ENCODE assay signal across 9 cellular contexts in the genomic region with DNA sequence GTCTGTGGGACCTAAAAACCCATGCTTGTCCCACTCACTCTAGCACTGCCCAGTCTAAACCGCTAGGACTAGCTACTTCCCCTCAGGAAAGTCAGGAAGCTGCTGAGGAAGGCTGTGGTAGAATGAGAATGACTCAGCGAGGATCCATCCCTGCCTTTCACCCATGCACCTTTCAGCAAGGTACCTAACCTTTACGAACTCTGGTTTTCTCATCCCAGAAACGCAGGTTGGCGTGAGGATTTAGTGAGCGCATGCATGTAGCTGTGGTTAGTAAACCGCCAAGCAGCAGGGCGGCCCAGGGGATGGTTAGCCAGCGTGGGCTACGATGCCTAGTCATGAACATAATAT. TPM values are rescaled to one million over a fixed set of nuclear protein-coding genes. Genes with fewer than 3 reads are reported as not detected.
DNase-seq lines count a peak whose midpoint lies in the region; ATAC-seq and TF ChIP-seq lines count a peak whose summit lies in the region.
"Had no signal": no experiment of that assay in that cellular context is flagged by ENCODE, and none has a peak within 500 bp of the region (broad histone marks: within the 10 kb centered on the region; RNA-seq: fewer than 3 reads in every experiment).

No MANE protein-coding gene starts in this region.

- peak; percentile 73 for DNase-seq in RPMI7951 (ENCODE audit: low read depth)
- peak; percentile 74 for DNase-seq in kidney glomerular epithelial cell (lab: John Stamatoyannopoulos, UW)
- DNase-seq in stimulated activated CD8-positive, alpha-beta memory T cell treated with anti-CD3 and anti-CD28 coated beads, Interleukin-15, amount 100 ng/mL, for 1 hour (ENCODE audit: low read depth) = peak; percentile 3
- DNase-seq in NCI-H524 (lab: John Stamatoyannopoulos, UW) = no peak
- no peak for DNase-seq in mucosa of gallbladder (ENCODE audit: low spot score)

- no peaks in the 10 kb centered on the region for H4K20me1 ChIP-seq in DOHH2 (ENCODE audit: control insufficient read depth, insufficient read depth, low read depth, low read length)

- H3K27ac ChIP-seq in DOHH2 (ENCODE audit: low read depth, low read length) = no peak overlapping the region

- peak overlapping the region; percentile 66 to 79 (median 76) for H3K4me3 Mint-ChIP-seq in brain

- no peaks in the 10 kb centered on the region for H3K36me3 Mint-ChIP-seq in brain

- no peaks in the 10 kb centered on the region for H3K36me3 ChIP-seq in DOHH2 (ENCODE audit: control insufficient read depth, low read length)

- no peaks in the 10 kb centered on the region; the same call in 1 of the 2 replicates for H3K79me2 ChIP-seq in DOHH2 (ENCODE audit: control insufficient read depth, low read length)

- H3K4me3 ChIP-seq in DOHH2 (ENCODE audit: low read length) = peak overlapping the region; percentile 69

- H3K27me3 ChIP-seq in DOHH2 (ENCODE audit: control insufficient read depth, low read length) = no peaks in the 10 kb centered on the region

- no peak for TF ChIP-seq CTCF in DOHH2 (IDR thresholded peaks at IDR 0.05; ENCODE audit: low read depth, low read length, poor library complexity, severe bottlenecking)
- TF ChIP-seq CTCF in brain (conservative IDR thresholded peaks at IDR 0.05) = no peak

- peaks cover 36% of the 10 kb centered on the region for H3K4me1 Mint-ChIP-seq in brain

- no peaks in the 10 kb centered on the region for H3K9me3 ChIP-seq in DOHH2 (ENCODE audit: control insufficient read depth, insufficient read depth, low read length)

- no peaks in the 10 kb centered on the region for H3K9me2 ChIP-seq in DOHH2 (replicated peaks; ENCODE audit: control insufficient read depth, low read length)

- H3K9me3 Mint-ChIP-seq in brain = no peaks in the 10 kb centered on the region

- H3K27ac Mint-ChIP-seq in brain = peak overlapping the region in 2 of 5 experiments; percentile 30 to 64

- no peaks in the 10 kb centered on the region for H3K27me3 Mint-ChIP-seq in brain

- peaks cover 19% of the 10 kb centered on the region for H3K4me1 ChIP-seq in DOHH2 (ENCODE audit: control insufficient read depth, low read length)

- peak; percentile 9 for ATAC-seq in HG02759 (IDR thresholded peaks at IDR 0.05; ENCODE audit: unreplicated experiment)

- H3K4me2 ChIP-seq in DOHH2 (ENCODE audit: low read length) = peak overlapping the region; percentile 69

- H3F3A ChIP-seq in DOHH2 (ENCODE audit: control insufficient read depth, insufficient read depth) = peaks cover 10% of the 10 kb centered on the region; the same call in 1 of the 2 replicates

RNA-seq across cellular contexts. Expression of gene RFFL, which starts 26.3 kb away (rescaled TPM):
- total RNA-seq in RPMI7951 (2014; rRNA removed; shearing (Covaris generic)) = 12.6 and 21.5 TPM in 2 replicates
- 25.3 TPM for polyA plus RNA-seq in brain (ENCODE audit: insufficient read depth, low read depth, low replicate concordance)
- total RNA-seq in mucosa of gallbladder = 45.4 TPM

RNA-seq across cellular contexts. Expression of gene RAD51D, which starts 29.8 kb away (rescaled TPM):
- 4.2 and 6.9 TPM in 2 replicates for total RNA-seq in RPMI7951 (2014; rRNA removed; shearing (Covaris generic))
- polyA plus RNA-seq in brain (ENCODE audit: insufficient read depth, low read depth, low replicate concordance) = 16.2 TPM
- 9.5 TPM for total RNA-seq in mucosa of gallbladder

RNA-seq across cellular contexts. Expression of gene FNDC8, which starts 31.6 kb away (rescaled TPM):
- not detected in 2 replicates for total RNA-seq in RPMI7951 (2014; rRNA removed; shearing (Covaris generic))
- polyA plus RNA-seq in brain (ENCODE audit: insufficient read depth, low read depth, low replicate concordance) = not detected
- total RNA-seq in mucosa of gallbladder = not detected
- total RNA-seq: T-helper 2 cell treated with Interferon-gamma antibody and Interleukin-4, amounts not matched to agents 100 ng/mL and 5 ng/mL, for 36 hours had no signal

RNA-seq across cellular contexts. Expression of gene NLE1, which starts 52.3 kb away (rescaled TPM):
- 13.1 and 13.5 TPM in 2 replicates for total RNA-seq in RPMI7951 (2014; rRNA removed; shearing (Covaris generic))
- 14.8 TPM for polyA plus RNA-seq in brain (ENCODE audit: insufficient read depth, low read depth, low replicate concordance)
- 7.1 TPM for total RNA-seq in mucosa of gallbladder

RNA-seq across cellular contexts. Expression of gene UNC45B, which starts 57.8 kb away (rescaled TPM):
- not detected in 2 replicates for total RNA-seq in RPMI7951 (2014; rRNA removed; shearing (Covaris generic))
- polyA plus RNA-seq in brain (ENCODE audit: insufficient read depth, low read depth, low replicate concordance) = not detected
- total RNA-seq in mucosa of gallbladder = 0.12 TPM

Comparison
In these comparisons a context has a peak if more than half of its experiments do, and no peak if none do; other contexts are left out.
1. DNase-seq: peak in RPMI7951 (single experiment), kidney glomerular epithelial cell (single experiment) and stimulated activated CD8-positive, alpha-beta memory T cell treated with anti-CD3 and anti-CD28 coated beads, Interleukin-15, amount 100 ng/mL, for 1 hour (single experiment); none in NCI-H524 (0 of 2) and mucosa of gallbladder (single experiment).